Comparison of ENCODE assay signal across 8 cellular contexts in the genomic region with DNA sequence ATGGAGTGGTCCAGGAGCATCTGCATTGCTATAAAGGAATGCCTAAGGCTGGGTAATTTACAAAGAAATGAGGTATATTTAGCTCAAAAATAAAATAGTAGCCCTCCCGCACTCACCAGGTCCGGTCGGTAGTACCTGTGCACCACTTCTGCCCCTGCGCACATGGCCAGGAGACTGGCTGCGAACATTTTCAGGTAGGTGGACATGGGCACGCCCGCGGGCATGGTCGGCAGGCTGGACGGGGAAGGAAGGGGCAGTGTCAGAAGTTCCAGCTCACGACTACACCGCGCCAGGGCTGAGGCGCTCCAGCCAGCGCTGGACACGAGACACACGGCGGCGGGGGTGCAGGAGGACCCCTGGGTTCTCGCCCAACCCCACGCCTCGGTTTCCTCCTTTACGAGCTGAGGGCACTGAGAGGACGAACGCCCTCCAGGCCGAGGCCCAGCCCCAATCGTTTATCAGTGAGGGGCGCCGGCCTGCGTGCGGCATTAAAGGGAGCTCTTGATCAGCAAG. TPM values are rescaled to one million over a fixed set of nuclear protein-coding genes. Genes with fewer than 3 reads are reported as not detected.
A peak's percentile ranks its signal among the peaks of the same experiment; 100 is the strongest.
DNase-seq lines count a peak whose midpoint lies in the region; ATAC-seq, FAIRE-seq and TF ChIP-seq lines count a peak whose summit lies in the region.

No MANE protein-coding gene starts in this region.

- H3K9ac ChIP-seq in astrocyte (ENCODE audit: low read length) (peak overlapping the region; percentile 90), kidney (ENCODE audit: low read length in 2 of 2) (peak overlapping the region; percentile 74 to 83), subcutaneous abdominal adipose tissue (ENCODE audit: low read length in 5 of 5) (peak overlapping the region; percentile 56 to 94 (median 90))

- H3K27me3 ChIP-seq in astrocyte (ENCODE audit: insufficient read depth, low read length) (no peaks in the 10 kb centered on the region), subcutaneous abdominal adipose tissue (ENCODE audit: control insufficient read depth in 5 of 5, insufficient read depth in 4 of 5, low read length in 5 of 5) (no peaks in the 10 kb centered on the region)

- peaks cover 15% of the 10 kb centered on the region for H4K20me1 ChIP-seq in astrocyte (ENCODE audit: insufficient read depth, low read length)

- FAIRE-seq in astrocyte (lab: Jason Lieb, UNC) (no peak), kidney (lab: Jason Lieb, UNC) (no peak)

- peaks cover 24% of the 10 kb centered on the region for H3K36me3 ChIP-seq in astrocyte (ENCODE audit: insufficient read depth, low read length)
- H3K36me3 ChIP-seq in kidney (ENCODE audit: control insufficient read depth in 1 of 2, insufficient read depth in 2 of 2, low read length in 2 of 2): peaks cover 16 to 21% of the 10 kb centered on the region in 2 donors
- H3K36me3 ChIP-seq in subcutaneous abdominal adipose tissue (ENCODE audit: control insufficient read depth in 5 of 5, insufficient read depth in 5 of 5, low read length in 5 of 5): peaks cover 22 to 32% (median 29%) of the 10 kb centered on the region in 5 donors

- no peaks in the 10 kb centered on the region for H3K9me3 Mint-ChIP-seq in astrocyte (ENCODE audit: unreplicated experiment)

- H3K27ac ChIP-seq in astrocyte (ENCODE audit: low read depth, low read length) (peak overlapping the region; percentile 84), kidney (ENCODE audit: low read depth in 2 of 2, low read length in 2 of 2) (peak overlapping the region; percentile 78), subcutaneous abdominal adipose tissue (ENCODE audit: low read depth, low read length) (peak overlapping the region; percentile 87)

- no peak for TF ChIP-seq CTCF in astrocyte (IDR thresholded peaks at IDR 0.05; ENCODE audit: insufficient read depth, low read depth, low read length)
- TF ChIP-seq CTCF in kidney (IDR thresholded peaks at IDR 0.05; ENCODE audit: borderline replicate concordance, extremely low read depth, insufficient read depth): no peak

- peaks cover 17% of the 10 kb centered on the region for H3K4me1 ChIP-seq in astrocyte (ENCODE audit: insufficient read depth, low read length)
- H3K4me1 ChIP-seq in kidney (ENCODE audit: control insufficient read depth in 1 of 2, insufficient read depth in 1 of 2, low read depth in 1 of 2, low read length in 2 of 2): peaks cover 8 to 10% of the 10 kb centered on the region in 2 donors
- peaks cover 0 to 20% (median 19%) of the 10 kb centered on the region in 5 donors for H3K4me1 ChIP-seq in subcutaneous abdominal adipose tissue (ENCODE audit: control insufficient read depth in 5 of 5, insufficient read depth in 5 of 5, low read length in 5 of 5)

- H3K4me3 Mint-ChIP-seq in astrocyte (ENCODE audit: unreplicated experiment): peak overlapping the region; percentile 92

- peak; percentile 17 for ATAC-seq in GM21381 (IDR thresholded peaks at IDR 0.05; ENCODE audit: unreplicated experiment)

- no peak for TF ChIP-seq POLR2A in erythroblast (IDR thresholded peaks at IDR 0.05; ENCODE audit: low read length)

- intact Hi-C loops in kidney (cut with DNase I): no loop called here

- H2AFZ ChIP-seq in astrocyte (ENCODE audit: low read depth, low read length): peak overlapping the region; percentile 97

- H3K79me2 ChIP-seq in astrocyte (ENCODE audit: insufficient read depth, low read length): peaks cover 51% of the 10 kb centered on the region

- H3K4me1 Mint-ChIP-seq in astrocyte (ENCODE audit: low read depth, unreplicated experiment): peaks cover 16% of the 10 kb centered on the region

- peak overlapping the region; percentile 86 for H3K4me3 ChIP-seq in astrocyte (ENCODE audit: insufficient read depth, low read depth, low read length)
- H3K4me3 ChIP-seq in kidney (ENCODE audit: low read length in 2 of 2): peak overlapping the region; percentile 74 to 75
- peak overlapping the region; percentile 90 to 95 (median 93) for H3K4me3 ChIP-seq in subcutaneous abdominal adipose tissue (ENCODE audit: low read depth in 1 of 5, low read length in 5 of 5)

- H3K36me3 Mint-ChIP-seq in astrocyte (ENCODE audit: low read depth, unreplicated experiment): peaks cover 2% of the 10 kb centered on the region

- no peaks in the 10 kb centered on the region for H3K27me3 Mint-ChIP-seq in astrocyte (ENCODE audit: low read depth, unreplicated experiment)

- no peaks in the 10 kb centered on the region for H3K9me3 ChIP-seq in astrocyte (ENCODE audit: insufficient read depth, low read depth, low read length)
- H3K9me3 ChIP-seq in kidney (ENCODE audit: control insufficient read depth in 1 of 2, low read length in 2 of 2): no peaks in the 10 kb centered on the region
- no peaks in the 10 kb centered on the region for H3K9me3 ChIP-seq in subcutaneous abdominal adipose tissue (ENCODE audit: control insufficient read depth in 5 of 5, low read length in 5 of 5)

- peak overlapping the region; percentile 95 for H3K4me2 ChIP-seq in astrocyte (ENCODE audit: low read length)

- DNase-seq in COLO829 (ENCODE audit: low spot score) (peak; percentile 22), HuH-7 (ENCODE audit: low spot score) (peak; percentile 15), astrocyte (ENCODE audit: low read depth) (peak; percentile 9), kidney (no peak), erythroblast (lab: John Stamatoyannopoulos, UW) (no peak), SHP77 treated with DMSO at 0.1 percent for 48 hours (lab: John Stamatoyannopoulos, UW) (no peak)

- peak overlapping the region; percentile 99 for H3K27ac Mint-ChIP-seq in astrocyte (ENCODE audit: unreplicated experiment)

RNA-seq across cellular contexts. Expression of a gene that starts 9.1 kb away (rescaled TPM):
- total RNA-seq in astrocyte: 49.7 and 55.6 TPM in 2 replicates
- 17.2 TPM for total RNA-seq in kidney
- polyA plus RNA-seq in kidney (ENCODE audit: insufficient read depth, low read depth, low replicate concordance): 9.2 TPM

RNA-seq across cellular contexts. Expression of a gene that starts 26.4 kb away (rescaled TPM):
- 1,238 and 1,270 TPM in 2 replicates for total RNA-seq in astrocyte
- 806 TPM for total RNA-seq in kidney
- 521 TPM for polyA plus RNA-seq in kidney (ENCODE audit: insufficient read depth, low read depth, low replicate concordance)

Comparison
In these comparisons a context has a peak if more than half of its experiments do, and no peak if none do; other contexts are left out.
1. DNase-seq: peak in COLO829 (single experiment), HuH-7 (single experiment) and astrocyte (single experiment); none in kidney (single experiment), erythroblast (0 of 2) and SHP77 treated with DMSO at 0.1 percent for 48 hours (single experiment).
2. Peak in every context shown above with its lines, with median percentiles within 50 percentile points of each other: H3K27ac ChIP-seq, H3K4me3 ChIP-seq and H3K9ac ChIP-seq.